ENCODE assay signal across 1 cellular context in genomic region chr3:126126292-126126691, GRCh38.
TF ChIP-seq lines count a peak whose summit lies in the region.

No MANE protein-coding gene starts in this region.

TF ChIP-seq in H1, 55 proteins besides CTCF, POLR2A, EP300 and RAD21:
- no peak for TF ChIP-seq FOSL1 (IDR thresholded peaks at IDR 0.05; ENCODE audit: insufficient read depth, low read depth, low read length)
